In the genomic region with DNA sequence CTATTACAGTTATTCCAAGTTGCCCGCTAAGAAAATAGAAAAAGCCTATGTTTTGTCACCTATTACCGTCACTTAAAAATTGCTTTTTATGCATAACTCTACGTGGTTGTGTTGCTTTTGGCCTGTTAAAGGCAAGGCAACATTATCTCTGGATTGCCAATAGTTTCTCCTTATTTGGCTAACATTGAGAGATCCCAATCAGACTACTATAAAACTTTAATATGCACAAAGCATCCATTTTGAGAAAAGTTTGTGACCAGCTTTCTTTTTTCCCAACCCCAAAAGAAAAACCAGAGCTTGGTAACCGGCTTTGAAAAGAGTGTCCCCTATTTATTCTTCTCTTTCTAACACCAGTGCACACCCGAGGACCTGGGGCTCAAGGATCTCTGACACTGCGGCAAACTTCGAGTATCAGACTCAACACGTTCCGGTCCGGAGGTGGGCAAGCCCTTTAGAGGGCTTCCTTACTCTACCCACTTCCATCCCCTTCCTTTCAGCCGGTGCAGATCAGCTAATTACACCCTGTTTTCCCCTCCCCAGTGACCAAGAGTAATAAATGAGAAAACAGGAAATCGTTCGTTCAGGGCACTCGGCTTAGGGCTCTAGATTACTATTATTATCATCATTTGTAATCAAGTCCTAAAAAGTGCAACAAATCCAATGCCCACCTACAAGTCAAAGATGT, we compare ENCODE assay signal across 8 cellular contexts. TPM values are rescaled to one million over a fixed set of nuclear protein-coding genes. Genes with fewer than 3 reads are reported as not detected.
DNase-seq lines count a peak whose midpoint lies in the region; ATAC-seq, FAIRE-seq and TF ChIP-seq lines count a peak whose summit lies in the region.

No MANE protein-coding gene starts in this region.

- H3K36me3 Mint-ChIP-seq in activated T-helper 17 cell treated with anti-CD3 and anti-CD28 coated beads, Interleukin-2, amount 50 U/mL, for 72 hours (ENCODE audit: low read depth), result peaks cover 40% of the 10 kb centered on the region

- TF ChIP-seq CTCF in AG09309 (IDR thresholded peaks at IDR 0.05; ENCODE audit: control insufficient read depth, insufficient read depth, low read depth, low read length, missing control alignments), result no peak
- TF ChIP-seq CTCF in heart left ventricle (IDR thresholded peaks at IDR 0.05), result no peak
- no peak for TF ChIP-seq CTCF in prostate gland (IDR thresholded peaks at IDR 0.05)

- no peak for DNase-seq in AG09309 (ENCODE audit: low read depth)
- no peak for DNase-seq in heart left ventricle
- DNase-seq in prostate gland (ENCODE audit: low spot score), result no peak
- DNase-seq in activated CD4-positive, CD25-positive, alpha-beta regulatory T cell treated with anti-CD3 and anti-CD28 coated beads, Interleukin-2, amount 50 U/mL, for 72 hours, result no peak
- DNase-seq in frontal cortex (ENCODE audit: low spot score in 2 of 2), result no peak

- 0 to 1% (median 0%) methylated on average over 14 of the region's 14 CpGs for WGBS in heart left ventricle, 4 donors
- under 1% methylated on average over 14 of the region's 14 CpGs for WGBS in prostate gland

- no peaks in the 10 kb centered on the region for H3K27me3 ChIP-seq in heart left ventricle
- no peaks in the 10 kb centered on the region for H3K27me3 ChIP-seq in prostate gland (replicated peaks; ENCODE audit: insufficient read depth)

- peak overlapping the region; percentile 96 for H3K4me3 Mint-ChIP-seq in activated T-helper 17 cell treated with anti-CD3 and anti-CD28 coated beads, Interleukin-2, amount 50 U/mL, for 72 hours

- H3K4me3 ChIP-seq in AG09309 (ENCODE audit: control insufficient read depth, low read depth, low read length) (peak overlapping the region; percentile 98), heart left ventricle (peak overlapping the region; percentile 65 to 98 (median 90)), prostate gland (peak overlapping the region; percentile 92 to 94)

- H3K9me3 ChIP-seq in KOPT-K1 (ENCODE audit: insufficient read depth, low read length, poor library complexity, severe bottlenecking), result no peaks in the 10 kb centered on the region
- H3K9me3 ChIP-seq in heart left ventricle, result no peaks in the 10 kb centered on the region
- no peaks in the 10 kb centered on the region for H3K9me3 ChIP-seq in prostate gland

- intact Hi-C loops in heart left ventricle (cut with DNase I), result loop anchor here in 8 of 10 donors (2.0 to 10.0 kb wide), 13 partner anchors 46 to 379 kb away; a partner anchor contains a TSS
- intact Hi-C loops in prostate gland (cut with DNase I), result loop anchor here (2.0 kb wide), 1 partner anchor 253 kb away; no protein-coding TSS in a partner anchor

- H3K27ac Mint-ChIP-seq in activated T-helper 17 cell treated with anti-CD3 and anti-CD28 coated beads, Interleukin-2, amount 50 U/mL, for 72 hours, result peak overlapping the region; percentile 91

- H3K27ac ChIP-seq in KOPT-K1 (ENCODE audit: low read depth, low read length, poor library complexity, severe bottlenecking) (peak overlapping the region; percentile 92), heart left ventricle (peak overlapping the region; percentile 95 to 99 (median 97)), prostate gland (peak overlapping the region; percentile 94 to 96)

- H3K4me1 ChIP-seq in heart left ventricle, result peaks cover 0 to 56% (median 38%) of the 10 kb centered on the region in 12 donors
- H3K4me1 ChIP-seq in prostate gland (replicated peaks), result no peaks in the 10 kb centered on the region

- no peaks in the 10 kb centered on the region for H3K27me3 Mint-ChIP-seq in activated T-helper 17 cell treated with anti-CD3 and anti-CD28 coated beads, Interleukin-2, amount 50 U/mL, for 72 hours

- H3K36me3 ChIP-seq in KOPT-K1 (ENCODE audit: insufficient read depth, low read length) (no peaks in the 10 kb centered on the region), heart left ventricle (no peaks in the 10 kb centered on the region), prostate gland (no peaks in the 10 kb centered on the region)

- no peaks in the 10 kb centered on the region for H3K9me3 Mint-ChIP-seq in activated T-helper 17 cell treated with anti-CD3 and anti-CD28 coated beads, Interleukin-2, amount 50 U/mL, for 72 hours

- ATAC-seq in GM18909 (IDR thresholded peaks at IDR 0.05; ENCODE audit: poor library complexity, unreplicated experiment) (peak; percentile 16), heart left ventricle (no peak)
- peak; percentile 15 for ATAC-seq in activated T-helper 17 cell treated with anti-CD3 and anti-CD28 coated beads, Interleukin-2, amount 50 U/mL, for 72 hours (replicated peaks)

- TF ChIP-seq POLR2A in heart left ventricle (IDR thresholded peaks at IDR 0.05), result no peak
- TF ChIP-seq POLR2A in prostate gland (IDR thresholded peaks at IDR 0.05), result no peak

- no peak for FAIRE-seq in frontal cortex (lab: Jason Lieb, UNC)

- H3K4me1 Mint-ChIP-seq in activated T-helper 17 cell treated with anti-CD3 and anti-CD28 coated beads, Interleukin-2, amount 50 U/mL, for 72 hours, result peaks cover 22% of the 10 kb centered on the region

RNA-seq across cellular contexts. Expression of a gene that starts 1.2 kb away (rescaled TPM):
- total RNA-seq in activated T-helper 17 cell treated with anti-CD3 and anti-CD28 coated beads, Interleukin-2, amount 50 U/mL, for 72 hours, result 10 to 100 TPM; 90.7 to 92.5 TPM
- total RNA-seq in heart left ventricle (10 to 100 TPM; 42.3 to 77.8 (median 54.9) TPM), prostate gland (10 to 100 TPM; 68.7 to 86.9 TPM), frontal cortex (181 TPM)
- polyA plus RNA-seq in heart left ventricle, result 10 to 100 TPM; 16.8 to 20.0 TPM

Comparison
In these comparisons a context has a peak if more than half of its experiments do, and no peak if none do; other contexts are left out.
1. ATAC-seq: peak in GM18909 (single experiment) and activated T-helper 17 cell treated with anti-CD3 and anti-CD28 coated beads, Interleukin-2, amount 50 U/mL, for 72 hours (single experiment); none in heart left ventricle (0 of 4).
2. Peak in every context shown above with its lines, with median percentiles within 50 percentile points of each other: H3K4me3 ChIP-seq and H3K27ac ChIP-seq.